In the genomic region with DNA sequence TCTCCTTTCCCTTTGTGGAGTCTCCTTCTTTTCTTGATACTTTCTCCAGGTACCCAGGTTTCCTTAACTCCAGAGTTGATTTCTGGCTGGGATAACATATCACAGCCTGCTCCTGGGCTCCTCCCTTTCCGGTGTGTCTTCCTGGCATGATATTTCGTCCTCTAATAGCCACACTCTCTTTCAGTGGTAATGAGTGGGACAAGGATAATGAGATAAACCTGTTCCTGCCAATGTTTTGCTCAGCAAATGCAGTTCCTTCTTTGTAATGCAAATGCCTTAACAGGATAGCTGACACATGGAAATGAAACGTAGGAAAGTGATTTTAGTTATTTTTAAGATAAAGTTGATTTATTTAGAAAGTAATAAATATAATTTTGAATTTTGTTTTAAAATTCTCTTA, we compare ENCODE assay signal across 23 cellular contexts.
"Had no signal": no experiment of that assay in that cellular context is flagged by ENCODE, and none has a peak within 500 bp of the region (broad histone marks: within the 10 kb centered on the region; RNA-seq: fewer than 3 reads in every experiment).

No MANE protein-coding gene starts in this region.

- DNase-seq: activated CD4-positive, alpha-beta T cell treated with anti-CD3 and anti-CD28 coated beads, Interleukin-2, amount 10 ng/mL, durations not matched to agents 7 days and 5 days; activated CD8-positive, alpha-beta memory T cell treated with anti-CD3 and anti-CD28 coated beads, Interleukin-2, amount 50 U/mL, for 4 hours; activated naive CD4-positive, alpha-beta T cell treated with anti-CD3 and anti-CD28 coated beads, Interleukin-2, amount 10 ng/mL, durations not matched to agents 7 days and 5 days; activated naive CD8-positive, alpha-beta T cell treated with anti-CD3 and anti-CD28 coated beads, Interleukin-2, amount 50 U/mL, for 24 hours; activated T-cell treated with anti-CD3 and anti-CD28 coated beads, Interleukin-2, amount 50 U/mL, for 4 hours; anterior cingulate cortex; heart right ventricle; immature natural killer cell; left ventricle myocardium superior; naive thymus-derived CD4-positive, alpha-beta T cell; stimulated activated CD4-positive, alpha-beta T cell treated with anti-CD3 and anti-CD28 coated beads, Interleukin-12 subunit alpha, Interleukin-12 subunit beta, amount 100 ng/mL, for 4 hours; stimulated activated CD4-positive, alpha-beta T cell treated with anti-CD3 and anti-CD28 coated beads, Interleukin-1b, Interleukin-23, amount 100 ng/mL, for 48 hours; stimulated activated CD8-positive, alpha-beta memory T cell treated with anti-CD3 and anti-CD28 coated beads, Interleukin-4, amount 100 ng/mL, for 48 hours; stimulated activated naive CD4-positive, alpha-beta T cell treated with Interleukin-2 at 50 U/mL for 16 hours; thyroid gland had no signal

- H2AFZ ChIP-seq: neural progenitor cell had no signal

- FAIRE-seq: TTC549 had no signal

- H3K9ac ChIP-seq: neural progenitor cell had no signal

- H3K4me1 ChIP-seq: breast epithelium, gastroesophageal sphincter, neural progenitor cell, prostate gland, right atrium auricular region, thyroid gland had no signal

- H3K27ac ChIP-seq: breast epithelium, coronary artery, gastroesophageal sphincter, heart right ventricle, neural progenitor cell, prostate gland, right atrium auricular region, thyroid gland had no signal

- H3K36me3 ChIP-seq: breast epithelium, gastroesophageal sphincter, heart right ventricle, neural progenitor cell, prostate gland, right atrium auricular region, thyroid gland had no signal

- H3K4me3 ChIP-seq: breast epithelium, coronary artery, gastroesophageal sphincter, heart right ventricle, neural progenitor cell, prostate gland, right atrium auricular region, thyroid gland had no signal

- H3K9me3 ChIP-seq: breast epithelium, gastroesophageal sphincter, heart right ventricle, prostate gland, right atrium auricular region, thyroid gland had no signal

- ATAC-seq: activated naive CD8-positive, alpha-beta T cell treated with anti-CD3 and anti-CD28 coated beads, Interleukin-2, amount 50 U/mL, for 24 hours; activated T-cell treated with anti-CD3 and anti-CD28 coated beads, Interleukin-2, amount 50 U/mL, for 4 hours; esophagus mucosa; gastroesophageal sphincter; heart right ventricle; left ventricle myocardium superior; naive thymus-derived CD4-positive, alpha-beta T cell had no signal

- H3K4me2 ChIP-seq: neural progenitor cell had no signal

- H3K27me3 ChIP-seq: breast epithelium, gastroesophageal sphincter, heart right ventricle, neural progenitor cell, right atrium auricular region, thyroid gland had no signal
